ENCODE assay signal across 14 cellular contexts in the genomic region with DNA sequence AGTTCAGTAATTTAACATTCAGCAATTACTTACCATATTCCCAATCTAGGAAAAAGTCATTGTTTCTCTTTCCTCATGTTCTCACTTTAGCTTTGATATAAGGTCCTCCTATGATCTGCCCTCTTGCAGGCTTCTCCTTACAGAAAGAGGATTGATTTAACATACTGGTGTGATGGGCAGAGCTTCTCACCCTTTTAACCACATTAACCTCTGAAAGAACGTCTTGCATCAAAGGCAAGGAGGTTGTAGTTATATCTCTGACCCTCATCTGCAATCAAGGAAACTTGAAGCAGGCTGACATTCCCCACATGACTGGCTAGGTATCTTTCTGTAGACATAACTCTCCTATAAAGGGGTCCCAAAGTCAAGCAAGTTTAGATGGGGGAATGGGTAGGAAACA. TPM values are rescaled to one million over a fixed set of nuclear protein-coding genes. Genes with fewer than 3 reads are reported as not detected.
DNase-seq lines count a peak whose midpoint lies in the region; ATAC-seq, FAIRE-seq and TF ChIP-seq lines count a peak whose summit lies in the region.
"Had no signal": no experiment of that assay in that cellular context is flagged by ENCODE, and none has a peak within 500 bp of the region (broad histone marks: within the 10 kb centered on the region; RNA-seq: fewer than 3 reads in every experiment).

No MANE protein-coding gene starts in this region.

- RAD21 ChIA-PET in GM12878 (lab: Charles Lee; ENCODE audit: unreplicated experiment) = interaction anchor here (0.6 to 15.4 kb wide), 12 partner anchors 14 to 342 kb away, joined by 3 to 262 read pairs (median 4); a partner anchor contains a TSS

- WGBS in GM12878 (ENCODE audit: insufficient coverage, insufficient replicate concordance, low lambda C conversion rate, missing lambda C conversion rate) = 0% methylated on average over 1 of the region's 1 CpG

- H3K4me2 ChIP-seq in GM12878 (ENCODE audit: control insufficient read depth, insufficient read depth) = peak overlapping the region; percentile 55

- no peak overlapping the region for H2AFZ ChIP-seq in GM12878 (ENCODE audit: control insufficient read depth, low read depth, low read length)

- H3K36me3 ChIP-seq in GM12878 (ENCODE audit: control insufficient read depth in 2 of 2, insufficient read depth in 2 of 2, low read length in 1 of 2) = peaks cover 0 to 6% of the 10 kb centered on the region in 2 experiments; a peak in 1 of 4 replicates

- TF ChIP-seq POLR2A in GM12892 (IDR thresholded peaks at IDR 0.05; ENCODE audit: low read depth, low read length) (peak; percentile 46; the same call in 1 of the 2 replicates), GM12878 (IDR thresholded peaks at IDR 0.05; ENCODE audit: low read depth, low read length) (peak; percentile 30; the same call in 1 of the 2 replicates)

- no peak for DNase-seq in GM12892 (ENCODE audit: insufficient read length)
- DNase-seq in GM12878 (ENCODE audit: low read depth, low spot score) = peak; percentile 81
- no peak for DNase-seq in activated CD8-positive, alpha-beta memory T cell treated with anti-CD3 and anti-CD28 coated beads, Interleukin-2, amount 50 U/mL, for 4 hours
- no peak for DNase-seq in GM10248 (ENCODE audit: extremely low spot score)
- DNase-seq in NCI-H524 (lab: John Stamatoyannopoulos, UW) = no peak
- DNase-seq: amygdala; stimulated activated CD4-positive, alpha-beta T cell treated with anti-CD3 and anti-CD28 coated beads, Interleukin-15, amount 100 ng/mL, for 24 hours; substantia nigra had no signal

- peak in 1 of 2 experiments; percentile 24; a peak in 1 of 4 replicates for TF ChIP-seq EP300 in GM12878 (IDR thresholded peaks at IDR 0.05; ENCODE audit: borderline replicate concordance in 1 of 2, control insufficient read depth in 1 of 2, low read depth in 2 of 2, low read length in 2 of 2)

- H3K9me3 ChIP-seq in GM12878 (replicated peaks; ENCODE audit: control insufficient read depth, insufficient read depth, low read length) = peaks cover 26% of the 10 kb centered on the region

- peak overlapping the region; percentile 91 for H3K27ac ChIP-seq in GM12878 (ENCODE audit: control insufficient read depth, insufficient read depth)
- H3K27ac ChIP-seq: HL-60, VCaP had no signal

- H3K79me2 ChIP-seq in GM12878 (ENCODE audit: control insufficient read depth, insufficient read depth, low read length) = peaks cover 21% of the 10 kb centered on the region

- CTCF ChIA-PET in GM12878 (lab: Yijun Ruan, JAX) = interaction anchor here (0.9 to 2.0 kb wide), 8 partner anchors 38 to 348 kb away, joined by 3 to 8 read pairs (median 4); a partner anchor contains a TSS
- CTCF ChIA-PET in GM10248 (lab: Yijun Ruan, JAX) = interaction anchor here (1.7 kb wide), 1 partner anchor 15 kb away, joined by 4 read pairs; no protein-coding TSS in a partner anchor

- intact Hi-C loops in GM12878 (cut with micrococcal nuclease; ENCODE audit: unreplicated experiment) = loop anchor here (1.0 to 2.0 kb wide), 6 partner anchors 31 to 347 kb away; a partner anchor contains a TSS

- in situ Hi-C loops in GM12878 (cut with MboI) = loop anchor here (5.0 kb wide), 1 partner anchor 347 kb away; no protein-coding TSS in a partner anchor

- H3K4me3 ChIP-seq in GM12878 = peak overlapping the region; percentile 45; the same call in 1 of the 2 replicates

- H4K20me1 ChIP-seq in GM12878 (ENCODE audit: control insufficient read depth, insufficient read depth) = no peaks in the 10 kb centered on the region

- no peak for TF ChIP-seq CTCF in GM12878 (IDR thresholded peaks at IDR 0.05 in 2 of 3, conservative IDR thresholded peaks at IDR 0.05 in 1 of 3; ENCODE audit: control insufficient read depth in 2 of 3, extremely low read depth in 1 of 3, insufficient read depth in 1 of 3, low read depth in 3 of 3, low read length in 3 of 3)
- TF ChIP-seq CTCF in GM10248 (IDR thresholded peaks at IDR 0.05; ENCODE audit: control extremely low read depth, extremely low read depth, low read depth, missing control alignments) = no peak

- TF ChIP-seq RAD21 in GM12878 (IDR thresholded peaks at IDR 0.05; ENCODE audit: insufficient read depth, low read depth, low read length) = peak; percentile 25; the same call in 1 of the 2 replicates

- POLR2A ChIA-PET in GM12878 (lab: Charles Lee) (interaction anchor here (0.5 to 3.5 kb wide), 13 partner anchors 31 to 345 kb away, joined by 3 to 23 read pairs (median 3); a partner anchor contains a TSS), GM10248 (lab: Yijun Ruan, JAX) (no interaction called here)

- peaks cover 47% of the 10 kb centered on the region for H3K4me1 ChIP-seq in GM12878 (ENCODE audit: control insufficient read depth, insufficient read depth, low read length)

- H3K27me3 ChIP-seq in GM12878 (replicated peaks in 1 of 2; ENCODE audit: control insufficient read depth in 2 of 2, insufficient read depth in 2 of 2, low read length in 1 of 2) = no peaks in the 10 kb centered on the region

- SMC1A ChIA-PET in GM12878 (lab: Charles Lee; ENCODE audit: uncharacterized antibody, unreplicated experiment) = interaction anchor here (0.7 to 3.6 kb wide), 22 partner anchors 14 to 348 kb away, joined by 3 to 57 read pairs (median 4); a partner anchor contains a TSS

- peak overlapping the region; percentile 41 for H3K9ac ChIP-seq in GM12878 (ENCODE audit: control insufficient read depth, insufficient read depth, low read length)

- BruUV-seq in GM12878 (replicated peaks; lab: Mats Ljungman, UMichigan) = no TSS peak

- ATAC-seq in GM19463 (IDR thresholded peaks at IDR 0.05; ENCODE audit: unreplicated experiment) (peak; percentile 32), HG03342 (IDR thresholded peaks at IDR 0.05; ENCODE audit: unreplicated experiment) (peak; percentile 38), GM12878 (peak; percentile 67), SK-N-SH treated with all-trans-retinoic acid at 6 μM for 48 hours (no peak)

- FAIRE-seq in GM12892 (lab: Jason Lieb, UNC) (peak; percentile 96), GM12878 (lab: Jason Lieb, UNC) (peak; percentile 83)

TF ChIP-seq in GM12878, 131 proteins besides CTCF, POLR2A, EP300 and RAD21 (continues in another document):
- no peak for TF ChIP-seq CHD2 (IDR thresholded peaks at IDR 0.05; ENCODE audit: borderline replicate concordance, low read depth, low read length)
- TF ChIP-seq ATF7 (IDR thresholded peaks at IDR 0.05; ENCODE audit: low read depth) = no peak
- TF ChIP-seq JUNB (IDR thresholded peaks at IDR 0.05) = no peak
- TF ChIP-seq SPI1 (IDR thresholded peaks at IDR 0.05; ENCODE audit: borderline replicate concordance, insufficient read depth, low read depth, low read length) = no peak
- TF ChIP-seq, protein P1, sequence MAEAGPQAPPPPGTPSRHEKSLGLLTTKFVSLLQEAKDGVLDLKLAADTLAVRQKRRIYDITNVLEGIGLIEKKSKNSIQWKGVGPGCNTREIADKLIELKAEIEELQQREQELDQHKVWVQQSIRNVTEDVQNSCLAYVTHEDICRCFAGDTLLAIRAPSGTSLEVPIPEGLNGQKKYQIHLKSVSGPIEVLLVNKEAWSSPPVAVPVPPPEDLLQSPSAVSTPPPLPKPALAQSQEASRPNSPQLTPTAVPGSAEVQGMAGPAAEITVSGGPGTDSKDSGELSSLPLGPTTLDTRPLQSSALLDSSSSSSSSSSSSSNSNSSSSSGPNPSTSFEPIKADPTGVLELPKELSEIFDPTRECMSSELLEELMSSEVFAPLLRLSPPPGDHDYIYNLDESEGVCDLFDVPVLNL (IDR thresholded peaks at IDR 0.05; ENCODE audit: low read depth, low read length) = no peak
- peak; percentile 49 for TF ChIP-seq SMAD5 (IDR thresholded peaks at IDR 0.05; ENCODE audit: low read depth)
- no peak for TF ChIP-seq MEF2B (IDR thresholded peaks at IDR 0.05; ENCODE audit: partially characterized antibody, poor library complexity, severe bottlenecking)
- 0 out of 2 replicates have a peak, but pooled peaks have one; percentile 38 for TF ChIP-seq RAD51 (IDR thresholded peaks at IDR 0.05)

TF ChIP-seq in SK-N-SH treated with all-trans-retinoic acid at 6 μM for 48 hours, 23 proteins besides CTCF, POLR2A, EP300 and RAD21 (continues in another document):
- TF ChIP-seq OSR1 (CRISPR knock-in tag; IDR thresholded peaks at IDR 0.05) (no peak), TOX (CRISPR knock-in tag; IDR thresholded peaks at IDR 0.05; ENCODE audit: borderline replicate concordance) (no peak), ZC3H10 (CRISPR knock-in tag; IDR thresholded peaks at IDR 0.05) (no peak), GLIS3 (CRISPR knock-in tag; IDR thresholded peaks at IDR 0.05) (no peak), PPARA (CRISPR knock-in tag; IDR thresholded peaks at IDR 0.05; ENCODE audit: borderline replicate concordance) (no peak), ZNF8 (CRISPR knock-in tag; IDR thresholded peaks at IDR 0.05) (no peak), SNAI2 (CRISPR knock-in tag; IDR thresholded peaks at IDR 0.05) (no peak)

RNA-seq across cellular contexts. Expression of a gene that starts 39.5 kb away (rescaled TPM):
- 52.2 TPM for polyA plus RNA-seq in GM12892 (2012; ENCODE audit: missing spikeins)
- total RNA-seq in GM12878 (2013; cell fraction: nucleolus; rRNA removed) = 300 and 324 TPM in 2 replicates
- total RNA-seq in GM12878 (2014; rRNA removed) (65.2 and 83.6 TPM in 2 replicates), GM12878 (2014; rRNA removed; fragmentation: Illumina TruSeq; extraction: Trizol) (91.5 and 99.0 TPM in 2 replicates), GM12878 (2021) (78.4 and 79.7 TPM in 2 replicates)
- 32.2 TPM for polyA plus RNA-seq in GM12878 (2011; ENCODE audit: low read depth)
- polyA plus RNA-seq in GM12878 (2011; rRNA removed) (134 and 185 TPM in 2 replicates), GM12878 (2014; fragmentation: Illumina TruSeq; extraction: Trizol) (88.7 and 107 TPM in 2 replicates), GM12878 (2014; fragmentation: Nextera tagmentation; extraction: Ambion mirVana) (100 to 1,000 TPM; 101 to 134 TPM), GM12878 (2014; rRNA removed) (47.9 and 66.5 TPM in 2 replicates), GM12878 (2016; fragmentation: Nextera tagmentation; extraction: Ambion mirVana) (10 to 100 TPM; 55.4 to 66.7 TPM)
- 50.1 and 60.7 TPM in 2 replicates for polyA plus RNA-seq in GM12878 (2011; cell fraction: cytosol; rRNA removed)
- polyA plus RNA-seq in GM12878 (2011; cell fraction: nucleus; rRNA removed) = 44.8 and 68.3 TPM in 2 replicates
- polyA plus RNA-seq in GM12878 (2012) = 46.4 and 81.1 TPM in 2 replicates
- 154 and 254 TPM in 2 replicates for polyA minus RNA-seq in GM12878 (2011; rRNA and poly(A)+ RNA removed)
- polyA minus RNA-seq in GM12878 (2011; cell fraction: cytosol; rRNA and poly(A)+ RNA removed) = 42.4 and 72.5 TPM in 2 replicates
- 87.8 and 96.0 TPM in 2 replicates for polyA minus RNA-seq in GM12878 (2011; cell fraction: nucleus; rRNA and poly(A)+ RNA removed)
- total RNA-seq: RPMI7951 had no signal
